Comparison of ENCODE assay signal across 8 cellular contexts in genomic region chr19:38899447-38900219, GRCh38. TPM values are rescaled to one million over a fixed set of nuclear protein-coding genes. Genes with fewer than 3 reads are reported as not detected.
A peak's percentile ranks its signal among the peaks of the same experiment; 100 is the strongest.
DNase-seq lines count a peak whose midpoint lies in the region; ATAC-seq and TF ChIP-seq lines count a peak whose summit lies in the region.

NFKBIB (plus strand) TSS chr19:38899969; CDS start chr19:38900033, 64 bp downstream.
SIRT2 (minus strand) TSS chr19:38899618; CDS start chr19:38899521, 97 bp downstream.

- peak; percentile 94 for ATAC-seq in HG02798 (IDR thresholded peaks at IDR 0.05; ENCODE audit: poor library complexity, unreplicated experiment)

- peak within 1 kb of the TSS; percentile 97 for H3K4me2 ChIP-seq in parathyroid adenoma (ENCODE audit: low read length)

- H3K27me3 ChIP-seq in adipocyte (replicated peaks; ENCODE audit: control insufficient read depth, insufficient read depth, low read length) (no peaks in the 10 kb centered on the region), cardiac muscle cell (peaks cover 22% of the 10 kb centered on the region), parathyroid adenoma (ENCODE audit: control insufficient read depth, insufficient read depth, low read length) (no peaks in the 10 kb centered on the region), tibial nerve (no peaks in the 10 kb centered on the region)

- peak; percentile 99 for DNase-seq in NCI-H1436 (lab: John Stamatoyannopoulos, UW)
- peak; percentile 100 for DNase-seq in T follicular helper cell (ENCODE audit: low read depth)
- DNase-seq in adipocyte (ENCODE audit: low read depth), result peak; percentile 100
- peak; percentile 100 for DNase-seq in cardiac muscle cell (ENCODE audit: low read depth in 1 of 2, low spot score in 1 of 2)
- DNase-seq in tibial nerve (ENCODE audit: low spot score in 2 of 2), result peak; percentile 99

- H3K79me2 ChIP-seq in parathyroid adenoma, result peaks cover 9% of the 10 kb centered on the region

- H3K9ac ChIP-seq in adipocyte (ENCODE audit: low read length) (peak within 1 kb of the TSS; percentile 91), parathyroid adenoma (peak within 1 kb of the TSS; percentile 9)

- TF ChIP-seq POLR2A in tibial nerve (IDR thresholded peaks at IDR 0.05), result peak; percentile 67 to 89

- peak within 1 kb of the TSS; percentile 82 for H2AFZ ChIP-seq in parathyroid adenoma

- TF ChIP-seq EP300 in tibial nerve (IDR thresholded peaks at IDR 0.05), result peak; percentile 93 to 94

- peaks cover 22% of the 10 kb centered on the region for H3K4me1 ChIP-seq in adipocyte (ENCODE audit: control insufficient read depth, insufficient read depth, low read length)
- H3K4me1 ChIP-seq in cardiac muscle cell (ENCODE audit: low read depth), result no peaks in the 10 kb centered on the region
- H3K4me1 ChIP-seq in parathyroid adenoma, result peaks cover 5% of the 10 kb centered on the region
- peaks cover 0 to 49% (median 14%) of the 10 kb centered on the region in 4 donors for H3K4me1 ChIP-seq in tibial nerve

- H3K36me3 ChIP-seq in adipocyte (ENCODE audit: control insufficient read depth, insufficient read depth, low read length, severe bottlenecking), result no peaks in the 10 kb centered on the region
- no peaks in the 10 kb centered on the region for H3K36me3 ChIP-seq in cardiac muscle cell
- no peaks in the 10 kb centered on the region for H3K36me3 ChIP-seq in parathyroid adenoma (ENCODE audit: control insufficient read depth, insufficient read depth, low read length)
- peaks cover 0 to under 1% (median 0%) of the 10 kb centered on the region in 3 donors for H3K36me3 ChIP-seq in tibial nerve

- 0 to 1% methylated on average over 33 to 55 of the region's 65 CpGs for WGBS in tibial nerve, 2 donors

- no peaks in the 10 kb centered on the region for H3K9me3 ChIP-seq in adipocyte (ENCODE audit: control insufficient read depth, low read length)
- no peaks in the 10 kb centered on the region for H3K9me3 ChIP-seq in cardiac muscle cell (ENCODE audit: low read depth)
- H3K9me3 ChIP-seq in parathyroid adenoma (ENCODE audit: control insufficient read depth, low read length), result no peaks in the 10 kb centered on the region
- H3K9me3 ChIP-seq in tibial nerve, result peaks cover 0 to 2% (median 0%) of the 10 kb centered on the region in 4 donors

- H3K27ac ChIP-seq in cardiac muscle cell, result peak within 1 kb of the TSS; percentile 89
- peak within 1 kb of the TSS; percentile 68 for H3K27ac ChIP-seq in parathyroid adenoma
- peak within 1 kb of the TSS; percentile 88 to 96 (median 90) for H3K27ac ChIP-seq in tibial nerve

- H3K4me3 ChIP-seq in GM12875 (ENCODE audit: low read depth, low read length) (peak within 1 kb of the TSS; percentile 85), adipocyte (ENCODE audit: low read length) (peak within 1 kb of the TSS; percentile 98), cardiac muscle cell (peak within 1 kb of the TSS; percentile 62), parathyroid adenoma (ENCODE audit: low read depth, low read length) (peak within 1 kb of the TSS; percentile 93), tibial nerve (peak within 1 kb of the TSS; percentile 76 to 91 (median 78))

- no peak for TF ChIP-seq CTCF in GM12875 (IDR thresholded peaks at IDR 0.05; ENCODE audit: borderline replicate concordance, insufficient read depth, low read depth, low read length)
- no peak for TF ChIP-seq CTCF in cardiac muscle cell (IDR thresholded peaks at IDR 0.05; ENCODE audit: low read depth, low read length)
- no peak for TF ChIP-seq CTCF in parathyroid adenoma (IDR thresholded peaks at IDR 0.05)
- peak in 2 of 5 experiments; percentile 25 to 36 for TF ChIP-seq CTCF in tibial nerve (IDR thresholded peaks at IDR 0.05)

RNA-seq across cellular contexts. Expression of gene NFKBIB, which starts in this region (rescaled TPM):
- total RNA-seq in cardiac muscle cell (14.7 and 26.9 TPM in 2 replicates), tibial nerve (10 to 100 TPM; 16.0 to 33.0 (median 25.2) TPM)
- polyA plus RNA-seq in cardiac muscle cell, result 19.6 and 21.5 TPM in 2 replicates

RNA-seq across cellular contexts. Expression of gene SIRT2, which starts in this region (rescaled TPM):
- total RNA-seq in cardiac muscle cell (33.4 and 42.2 TPM in 2 replicates), tibial nerve (100 to 1,000 TPM; 108 to 154 (median 129) TPM)
- polyA plus RNA-seq in cardiac muscle cell, result 33.5 and 40.7 TPM in 2 replicates

Comparison
In these comparisons a context has a peak if more than half of its experiments do, and no peak if none do; other contexts are left out.
1. Peak in every context shown above with its lines: DNase-seq, ATAC-seq, H3K4me3 ChIP-seq and H3K27ac ChIP-seq.